Comparison of ENCODE assay signal across 8 cellular contexts in the genomic region with DNA sequence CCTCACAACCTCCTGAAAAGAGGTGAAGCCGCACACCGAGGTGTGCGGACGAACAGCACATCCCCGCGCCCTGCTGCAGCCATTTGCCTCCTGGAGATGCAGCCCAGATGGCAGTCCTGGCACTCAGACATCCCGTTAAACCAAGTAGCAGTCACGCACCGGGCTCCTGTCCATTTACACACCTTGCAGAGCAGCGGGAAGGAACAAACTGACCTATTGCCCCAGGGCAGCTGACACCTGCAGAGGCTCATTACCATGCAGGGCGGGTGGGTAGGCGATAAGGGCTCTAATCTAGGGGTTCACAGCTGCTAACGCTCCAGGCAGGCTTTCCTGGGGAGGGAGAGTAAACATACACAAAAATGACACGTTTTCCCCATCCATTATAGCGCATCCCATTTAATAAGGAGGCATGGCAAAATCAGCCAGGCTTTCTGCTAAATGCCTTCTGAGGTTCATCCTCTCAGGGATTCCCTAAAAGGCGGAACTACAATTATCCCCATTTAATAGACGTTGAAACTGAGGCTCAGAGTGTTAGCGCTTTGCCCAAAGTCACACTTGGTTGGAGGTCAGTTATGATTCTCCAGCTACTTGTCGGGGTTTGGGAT. TPM values are rescaled to one million over a fixed set of nuclear protein-coding genes. Genes with fewer than 3 reads are reported as not detected.
DNase-seq lines count a peak whose midpoint lies in the region; ATAC-seq and TF ChIP-seq lines count a peak whose summit lies in the region.

No MANE protein-coding gene starts in this region.

- peak overlapping the region; percentile 83 for H3K27ac Mint-ChIP-seq in mesothelial cell of epicardium

- no peaks in the 10 kb centered on the region for H3K9me3 ChIP-seq in ES-I3 (ENCODE audit: control insufficient read depth, insufficient read depth, low read length)

- peaks cover 49% of the 10 kb centered on the region for H3K4me1 Mint-ChIP-seq in mesothelial cell of epicardium

- peak overlapping the region; percentile 44; the same call in 1 of the 2 replicates for H3K9ac ChIP-seq in ES-I3 (ENCODE audit: low read depth, low read length)

- H3K4me1 ChIP-seq in ES-I3 (ENCODE audit: insufficient read depth, low read length), result peaks cover 11% of the 10 kb centered on the region; the same call in 1 of the 2 replicates

- ATAC-seq in GM21526 (IDR thresholded peaks at IDR 0.05; ENCODE audit: low FRiP score, unreplicated experiment), result no peak
- ATAC-seq in HG02973 (IDR thresholded peaks at IDR 0.05; ENCODE audit: unreplicated experiment), result no peak

- TF ChIP-seq CTCF in mesothelial cell of epicardium (IDR thresholded peaks at IDR 0.05; ENCODE audit: unreplicated experiment), result no peak

- H3K4me3 Mint-ChIP-seq in mesothelial cell of epicardium, result peak overlapping the region; percentile 69

- no peaks in the 10 kb centered on the region for H3K9me3 Mint-ChIP-seq in mesothelial cell of epicardium

- H3K27me3 Mint-ChIP-seq in mesothelial cell of epicardium (ENCODE audit: low read depth), result peaks cover 9% of the 10 kb centered on the region

- no peaks in the 10 kb centered on the region for H3K36me3 ChIP-seq in ES-I3 (ENCODE audit: insufficient read depth, low read length)

- peak; percentile 35 for DNase-seq in NCI-H2081 treated with DMSO at 0.1 percent for 48 hours (lab: John Stamatoyannopoulos, UW)
- DNase-seq in caudate nucleus (lab: John Stamatoyannopoulos, UW), result peak in 2 of 61 donors; percentile 13 to 80
- DNase-seq in mesothelial cell of epicardium (ENCODE audit: low spot score in 2 of 2, unreplicated experiment in 2 of 2), result no peak
- DNase-seq in ecto neural progenitor cell (ENCODE audit: low spot score), result no peak
- DNase-seq in occipital lobe (lab: John Stamatoyannopoulos, UW), result no peak

- H3K27ac ChIP-seq in caudate nucleus (ENCODE audit: low read depth, low read length), result peak overlapping the region; percentile 64

- peaks cover 3% of the 10 kb centered on the region for H3K36me3 Mint-ChIP-seq in mesothelial cell of epicardium

RNA-seq across cellular contexts. Expression of a gene that starts 0.8 kb away (rescaled TPM):
- 30.4 to 35.2 TPM (median 33.8 TPM) in 3 replicates for total RNA-seq in mesothelial cell of epicardium
- 9.7 TPM for total RNA-seq in occipital lobe

RNA-seq across cellular contexts. Expression of a gene that starts 2.7 kb away (rescaled TPM):
- 56.7 to 61.5 TPM (median 57.6 TPM) in 3 replicates for total RNA-seq in mesothelial cell of epicardium
- total RNA-seq in occipital lobe, result 22.3 TPM

RNA-seq across cellular contexts. Expression of a gene that starts 4.8 kb away (rescaled TPM):
- total RNA-seq in mesothelial cell of epicardium (23.1 to 27.8 TPM (median 27.4 TPM) in 3 replicates), occipital lobe (23.6 TPM)

RNA-seq across cellular contexts. Expression of a gene that starts 16.9 kb away (rescaled TPM):
- total RNA-seq in mesothelial cell of epicardium (314 to 333 TPM (median 318 TPM) in 3 replicates), occipital lobe (18.4 TPM)

RNA-seq across cellular contexts. Expression of a gene that starts 20.5 kb away (rescaled TPM):
- total RNA-seq in mesothelial cell of epicardium (0.95 to 2.4 TPM (median 1.7 TPM) in 3 replicates), occipital lobe (0.31 TPM)
